In the genomic region with DNA sequence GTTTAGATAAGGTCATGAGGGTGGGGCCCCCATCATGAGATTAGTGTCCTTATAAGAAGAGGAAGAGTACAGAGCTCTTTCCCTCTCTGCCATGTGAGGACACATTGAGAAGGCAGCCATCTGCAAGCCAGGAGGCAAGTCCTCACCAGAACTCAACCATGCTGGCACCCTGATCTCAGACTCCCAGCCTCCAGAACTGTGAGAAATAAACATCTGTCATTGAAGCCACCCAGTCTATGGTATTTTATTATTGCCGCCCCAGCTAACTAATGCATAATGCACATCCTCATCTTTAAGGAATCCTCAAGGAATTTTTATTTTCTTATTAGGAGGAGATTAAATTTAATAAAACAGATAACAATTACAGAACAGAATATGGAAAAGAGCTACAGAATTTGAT, we compare ENCODE assay signal across 22 cellular contexts. TPM values are rescaled to one million over a fixed set of nuclear protein-coding genes. Genes with fewer than 3 reads are reported as not detected.
"Had no signal": no experiment of that assay in that cellular context is flagged by ENCODE, and none has a peak within 500 bp of the region (broad histone marks: within the 10 kb centered on the region; RNA-seq: fewer than 3 reads in every experiment).

No MANE protein-coding gene starts in this region.

- ATAC-seq: activated naive CD8-positive, alpha-beta T cell treated with anti-CD3 and anti-CD28 coated beads, Interleukin-2, amount 50 U/mL, for 24 hours; natural killer cell; stimulated activated naive B cell treated with anti-CD40 and anti-IgM and Interleukin-4, amounts not matched to agents 10 μg/mL and 1 μg/mL and 100 μg/mL, for 72 hours had no signal

- DNase-seq: activated CD4-positive, alpha-beta T cell treated with anti-CD3 and anti-CD28 coated beads for 1 hour; activated CD4-positive, alpha-beta T cell treated with anti-CD3 and anti-CD28 coated beads, Interleukin-2, amount 50 U/mL, for 4 hours; activated naive CD4-positive, alpha-beta T cell treated with Interleukin-2 at 50 U/mL for 16 hours; activated naive CD8-positive, alpha-beta T cell treated with anti-CD3 and anti-CD28 coated beads, Interleukin-2, amount 50 U/mL, for 24 hours; activated T-cell treated with anti-CD3 and anti-CD28 coated beads for 4 hours; dorsolateral prefrontal cortex; endodermal cell; erythroblast; kidney; left ventricle myocardium inferior; natural killer cell; retina; stimulated activated CD4-positive, alpha-beta T cell treated with anti-CD3 and anti-CD28 coated beads, Interleukin-15, amount 100 ng/mL, for 24 hours; stimulated activated CD4-positive, alpha-beta T cell treated with anti-CD3 and anti-CD28 coated beads, Interleukin-4, amount 100 ng/mL, for 1 hour; stimulated activated naive B cell treated with anti-CD40 and anti-IgM and Interleukin-4, amounts not matched to agents 10 μg/mL and 1 μg/mL and 100 μg/mL, for 72 hours; tibial artery had no signal

- H3K4me1 ChIP-seq: ascending aorta, vagina had no signal

- H3K27me3 ChIP-seq: ascending aorta, vagina had no signal

- H3K36me3 ChIP-seq: ascending aorta, cardiac muscle cell, left ventricle myocardium inferior, neutrophil, tibial artery, vagina had no signal

- H3K4me3 ChIP-seq: ascending aorta, cardiac muscle cell, dorsolateral prefrontal cortex, left ventricle myocardium inferior, skin epidermis, tibial artery, vagina had no signal

- H3K27ac ChIP-seq: ascending aorta, cardiac muscle cell, neutrophil, tibial artery, vagina had no signal

- H3K9me3 ChIP-seq: ascending aorta, neutrophil, vagina had no signal

- FAIRE-seq: kidney had no signal

RNA-seq across cellular contexts. Expression of gene SMIM43, which starts 19.4 kb away (rescaled TPM):
- total RNA-seq: ascending aorta, cardiac muscle cell, endodermal cell, kidney, left ventricle myocardium inferior, mucosa of gallbladder, natural killer cell, vagina had no signal
- polyA plus RNA-seq: cardiac muscle cell had no signal

RNA-seq across cellular contexts. Expression of gene CCNA2, which starts 39.3 kb away (rescaled TPM):
- total RNA-seq: ascending aorta had no signal
